Comparison of ENCODE assay signal across 23 cellular contexts in the genomic region with DNA sequence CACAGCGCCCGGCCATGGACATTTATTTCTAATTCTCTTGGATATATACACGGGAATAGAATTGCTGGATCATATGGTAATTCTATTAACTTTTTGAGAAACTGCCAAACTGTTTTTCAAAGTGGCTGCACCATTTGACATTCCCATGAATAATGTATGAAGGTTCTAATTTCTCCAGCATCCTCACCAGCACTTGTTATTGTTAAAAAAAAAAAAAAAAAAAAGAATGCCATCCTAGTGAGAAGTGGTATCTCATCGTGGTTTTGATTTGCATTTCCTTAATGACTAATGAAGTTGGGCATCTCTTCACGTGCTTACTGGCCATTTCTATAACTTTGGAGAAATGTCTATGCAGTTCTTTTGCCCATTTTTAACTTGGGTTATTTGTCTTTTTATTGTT.
"Had no signal": no experiment of that assay in that cellular context is flagged by ENCODE, and none has a peak within 500 bp of the region (broad histone marks: within the 10 kb centered on the region; RNA-seq: fewer than 3 reads in every experiment).

No MANE protein-coding gene starts in this region.

- H3K4me1 ChIP-seq: esophagus muscularis mucosa, foreskin keratinocyte, left lung, lower lobe of right lung had no signal

- H3K4me3 ChIP-seq: coronary artery, dorsolateral prefrontal cortex, esophagus muscularis mucosa, hepatocyte, left lung, lower lobe of right lung, mucosa of descending colon had no signal

- H3K9me3 ChIP-seq: esophagus muscularis mucosa, left lung, lower lobe of right lung, mucosa of descending colon had no signal

- ATAC-seq: foreskin keratinocyte; left cardiac atrium; left lung; left ventricle myocardium superior; lower lobe of right lung; mucosa of descending colon; naive thymus-derived CD8-positive, alpha-beta T cell had no signal

- H3K27me3 ChIP-seq: dorsolateral prefrontal cortex, esophagus muscularis mucosa, foreskin keratinocyte, hepatocyte, left lung had no signal

- H3K36me3 ChIP-seq: left lung had no signal

- DNase-seq: dermis blood vessel endothelial cell; dorsolateral prefrontal cortex; effector CD4-positive, alpha-beta T cell; effector memory CD4-positive, alpha-beta T cell; foreskin keratinocyte; glutamatergic neuron; head of caudate nucleus; hypothalamus; immature natural killer cell; islet precursor cell; kidney; kidney glomerular epithelial cell; left cardiac atrium; left lung; left ventricle myocardium superior; lower lobe of right lung; mesenchymal stem cell; mucosa of descending colon; naive B cell; naive thymus-derived CD8-positive, alpha-beta T cell had no signal

- H3K27ac ChIP-seq: coronary artery, dorsolateral prefrontal cortex, esophagus muscularis mucosa, foreskin keratinocyte, hepatocyte, left lung, lower lobe of right lung had no signal
